1 cellular context compared by ENCODE assay signal in genomic region chr15:101320501-101321052, GRCh38.
TF ChIP-seq lines count a peak whose summit lies in the region.

No MANE protein-coding gene starts in this region.

TF ChIP-seq in GM23338, 12 proteins besides CTCF, POLR2A, EP300 and RAD21 (continued from another document):
- TF ChIP-seq REST (IDR thresholded peaks at IDR 0.05; ENCODE audit: unreplicated experiment): no peak
